ENCODE assay signal across 8 cellular contexts in the genomic region with DNA sequence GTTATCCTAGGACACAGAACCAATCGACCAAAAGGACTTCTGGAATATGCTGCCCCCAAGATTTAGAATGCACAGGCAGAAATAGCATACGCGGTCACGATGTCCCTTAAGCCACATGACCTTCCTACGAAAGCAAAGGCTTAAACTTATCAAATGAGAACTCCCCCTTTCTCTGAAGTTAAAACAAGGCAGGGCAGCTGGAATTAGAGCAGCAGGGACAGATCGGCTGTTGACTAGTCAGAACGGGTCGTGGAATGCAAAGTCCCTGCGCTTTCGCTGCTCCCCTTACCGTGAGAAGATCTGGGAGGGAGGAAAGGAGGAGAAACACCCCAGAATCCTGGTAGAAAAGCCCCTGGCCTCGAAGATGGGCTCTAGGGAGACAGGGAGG. TPM values are rescaled to one million over a fixed set of nuclear protein-coding genes. Genes with fewer than 3 reads are reported as not detected.
DNase-seq lines count a peak whose midpoint lies in the region; ATAC-seq and TF ChIP-seq lines count a peak whose summit lies in the region.

No MANE protein-coding gene starts in this region.

- peak; percentile 11; the same call in 1 of the 2 replicates for TF ChIP-seq CTCF in AG10803 (conservative IDR thresholded peaks at IDR 0.05; ENCODE audit: low read length)
- no peak for TF ChIP-seq CTCF in GM13977 (IDR thresholded peaks at IDR 0.05; ENCODE audit: extremely low read depth, insufficient read depth, missing control alignments)
- no peak for TF ChIP-seq CTCF in lower leg skin (IDR thresholded peaks at IDR 0.05)

- H3K4me1 ChIP-seq in effector memory CD4-positive, alpha-beta T cell (ENCODE audit: control insufficient read depth, insufficient read depth, low read length, poor library complexity, severe bottlenecking): peaks cover 14% of the 10 kb centered on the region
- peaks cover 3 to 44% (median 38%) of the 10 kb centered on the region in 5 donors for H3K4me1 ChIP-seq in subcutaneous abdominal adipose tissue (ENCODE audit: control insufficient read depth in 5 of 5, insufficient read depth in 5 of 5, low read length in 5 of 5)

- in situ Hi-C loops in GM13977 (cut with MboI; ENCODE audit: low pct_unique_long_range_greater_than_20kb, low sequenced_read_pairs, unreplicated experiment): no loop called here

- WGBS in lower leg skin, 2 donors: 0 to 1% methylated on average over 12 of the region's 12 CpGs

- H3K27me3 ChIP-seq in effector memory CD4-positive, alpha-beta T cell (replicated peaks; ENCODE audit: control insufficient read depth, insufficient read depth, low read length, poor library complexity, severe bottlenecking): no peaks in the 10 kb centered on the region
- no peaks in the 10 kb centered on the region for H3K27me3 ChIP-seq in subcutaneous abdominal adipose tissue (ENCODE audit: control insufficient read depth in 5 of 5, insufficient read depth in 4 of 5, low read length in 5 of 5)

- ATAC-seq in HG02938 (IDR thresholded peaks at IDR 0.05; ENCODE audit: unreplicated experiment): peak; percentile 28

- DNase-seq in AG10803 (ENCODE audit: low read depth) (peak; percentile 90), GM13977 (ENCODE audit: low spot score) (peak; percentile 55), NCI-H1694 (lab: John Stamatoyannopoulos, UW) (peak; percentile 63), T-helper 1 cell (peak; percentile 22 to 73 (median 40)), lower leg skin (ENCODE audit: low spot score in 2 of 2) (peak; percentile 84 to 92)
- peak in 2 of 3 donors; percentile 44 to 53 for DNase-seq in effector memory CD4-positive, alpha-beta T cell

- peak overlapping the region; percentile 95 for H3K27ac ChIP-seq in effector memory CD4-positive, alpha-beta T cell (ENCODE audit: insufficient read depth, low read length, poor library complexity, severe bottlenecking)
- H3K27ac ChIP-seq in subcutaneous abdominal adipose tissue (ENCODE audit: low read depth, low read length): peak overlapping the region; percentile 100

- H3K4me3 ChIP-seq in AG10803 (ENCODE audit: low read length) (peak overlapping the region; percentile 79), lower leg skin (ENCODE audit: low read depth, poor library complexity, severe bottlenecking) (peak overlapping the region; percentile 63), subcutaneous abdominal adipose tissue (ENCODE audit: low read depth in 1 of 5, low read length in 5 of 5) (peak overlapping the region; percentile 80 to 97 (median 86))
- peak overlapping the region; percentile 84 for H3K4me3 ChIP-seq in effector memory CD4-positive, alpha-beta T cell (ENCODE audit: insufficient read depth, low read depth, low read length, poor library complexity, severe bottlenecking)

- TF ChIP-seq POLR2A in lower leg skin (IDR thresholded peaks at IDR 0.05): peak in 1 of 2 donors; percentile 69

- H3K9ac ChIP-seq in subcutaneous abdominal adipose tissue (ENCODE audit: low read length in 5 of 5): peak overlapping the region; percentile 93 to 100 (median 99)

- no peaks in the 10 kb centered on the region for H3K36me3 ChIP-seq in effector memory CD4-positive, alpha-beta T cell (ENCODE audit: control insufficient read depth, insufficient read depth, low read length)
- peaks cover 0 to 7% (median 0%) of the 10 kb centered on the region in 5 donors for H3K36me3 ChIP-seq in subcutaneous abdominal adipose tissue (ENCODE audit: control insufficient read depth in 5 of 5, insufficient read depth in 5 of 5, low read length in 5 of 5)

- intact Hi-C loops in lower leg skin (cut with DNase I; ENCODE audit: low total_unique reads): no loop called here

- no peaks in the 10 kb centered on the region for H3K9me3 ChIP-seq in effector memory CD4-positive, alpha-beta T cell (ENCODE audit: control insufficient read depth, low read length)
- no peaks in the 10 kb centered on the region for H3K9me3 ChIP-seq in subcutaneous abdominal adipose tissue (ENCODE audit: control insufficient read depth in 5 of 5, low read length in 5 of 5)

RNA-seq across cellular contexts. Expression of a gene that starts 0.8 kb away (rescaled TPM):
- total RNA-seq in lower leg skin: 10 to 100 TPM; 16.0 to 20.8 (median 18.2) TPM

Comparison
In these comparisons a context has a peak if more than half of its experiments do, and no peak if none do; other contexts are left out.
1. Peak in every context shown above with its lines: DNase-seq, ATAC-seq, H3K4me3 ChIP-seq and H3K27ac ChIP-seq.
2. DNase-seq: peak in every context shown above with its lines; median percentile 90 in AG10803; 88 in lower leg skin; 63 in NCI-H1694; 55 in GM13977; 48 in effector memory CD4-positive, alpha-beta T cell; 40 in T-helper 1 cell.